Comparison of ENCODE assay signal across 1 cellular context in the genomic region with DNA sequence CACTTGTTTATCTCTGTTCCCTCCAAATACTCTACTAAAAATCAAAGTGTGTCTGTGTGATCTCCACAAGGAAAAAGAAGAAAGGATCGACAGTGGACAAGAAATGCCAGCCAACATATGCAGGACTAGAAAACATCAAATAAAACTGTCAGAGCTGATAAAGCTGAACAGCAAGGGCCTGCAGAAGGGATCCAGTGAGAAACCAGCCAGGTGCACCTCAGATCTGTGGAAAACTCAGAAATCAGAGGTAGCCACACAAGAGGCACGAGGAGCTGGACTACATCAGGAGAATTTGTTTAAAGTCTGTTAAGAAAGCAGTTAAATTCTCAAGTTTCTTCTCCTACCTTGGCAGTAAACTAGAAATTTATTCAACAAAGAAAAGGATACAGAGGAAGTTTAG.
TF ChIP-seq lines count a peak whose summit lies in the region.

No MANE protein-coding gene starts in this region.

TF ChIP-seq in GM23338, 12 proteins besides CTCF, POLR2A, EP300 and RAD21 (continued from another document):
- TF ChIP-seq, protein P1, sequence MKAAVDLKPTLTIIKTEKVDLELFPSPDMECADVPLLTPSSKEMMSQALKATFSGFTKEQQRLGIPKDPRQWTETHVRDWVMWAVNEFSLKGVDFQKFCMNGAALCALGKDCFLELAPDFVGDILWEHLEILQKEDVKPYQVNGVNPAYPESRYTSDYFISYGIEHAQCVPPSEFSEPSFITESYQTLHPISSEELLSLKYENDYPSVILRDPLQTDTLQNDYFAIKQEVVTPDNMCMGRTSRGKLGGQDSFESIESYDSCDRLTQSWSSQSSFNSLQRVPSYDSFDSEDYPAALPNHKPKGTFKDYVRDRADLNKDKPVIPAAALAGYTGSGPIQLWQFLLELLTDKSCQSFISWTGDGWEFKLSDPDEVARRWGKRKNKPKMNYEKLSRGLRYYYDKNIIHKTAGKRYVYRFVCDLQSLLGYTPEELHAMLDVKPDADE (IDR thresholded peaks at IDR 0.05), result no peak
- TF ChIP-seq ZNF114 (CRISPR knock-in tag; IDR thresholded peaks at IDR 0.05), result no peak
- TF ChIP-seq JUNB (IDR thresholded peaks at IDR 0.05; ENCODE audit: unreplicated experiment), result no peak
- no peak for TF ChIP-seq POLR2AphosphoS5 (IDR thresholded peaks at IDR 0.05; ENCODE audit: low read depth)
- TF ChIP-seq, protein P2, sequence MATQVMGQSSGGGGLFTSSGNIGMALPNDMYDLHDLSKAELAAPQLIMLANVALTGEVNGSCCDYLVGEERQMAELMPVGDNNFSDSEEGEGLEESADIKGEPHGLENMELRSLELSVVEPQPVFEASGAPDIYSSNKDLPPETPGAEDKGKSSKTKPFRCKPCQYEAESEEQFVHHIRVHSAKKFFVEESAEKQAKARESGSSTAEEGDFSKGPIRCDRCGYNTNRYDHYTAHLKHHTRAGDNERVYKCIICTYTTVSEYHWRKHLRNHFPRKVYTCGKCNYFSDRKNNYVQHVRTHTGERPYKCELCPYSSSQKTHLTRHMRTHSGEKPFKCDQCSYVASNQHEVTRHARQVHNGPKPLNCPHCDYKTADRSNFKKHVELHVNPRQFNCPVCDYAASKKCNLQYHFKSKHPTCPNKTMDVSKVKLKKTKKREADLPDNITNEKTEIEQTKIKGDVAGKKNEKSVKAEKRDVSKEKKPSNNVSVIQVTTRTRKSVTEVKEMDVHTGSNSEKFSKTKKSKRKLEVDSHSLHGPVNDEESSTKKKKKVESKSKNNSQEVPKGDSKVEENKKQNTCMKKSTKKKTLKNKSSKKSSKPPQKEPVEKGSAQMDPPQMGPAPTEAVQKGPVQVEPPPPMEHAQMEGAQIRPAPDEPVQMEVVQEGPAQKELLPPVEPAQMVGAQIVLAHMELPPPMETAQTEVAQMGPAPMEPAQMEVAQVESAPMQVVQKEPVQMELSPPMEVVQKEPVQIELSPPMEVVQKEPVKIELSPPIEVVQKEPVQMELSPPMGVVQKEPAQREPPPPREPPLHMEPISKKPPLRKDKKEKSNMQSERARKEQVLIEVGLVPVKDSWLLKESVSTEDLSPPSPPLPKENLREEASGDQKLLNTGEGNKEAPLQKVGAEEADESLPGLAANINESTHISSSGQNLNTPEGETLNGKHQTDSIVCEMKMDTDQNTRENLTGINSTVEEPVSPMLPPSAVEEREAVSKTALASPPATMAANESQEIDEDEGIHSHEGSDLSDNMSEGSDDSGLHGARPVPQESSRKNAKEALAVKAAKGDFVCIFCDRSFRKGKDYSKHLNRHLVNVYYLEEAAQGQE (IDR thresholded peaks at IDR 0.05; ENCODE audit: unreplicated experiment), result no peak
- TF ChIP-seq, protein P3, sequence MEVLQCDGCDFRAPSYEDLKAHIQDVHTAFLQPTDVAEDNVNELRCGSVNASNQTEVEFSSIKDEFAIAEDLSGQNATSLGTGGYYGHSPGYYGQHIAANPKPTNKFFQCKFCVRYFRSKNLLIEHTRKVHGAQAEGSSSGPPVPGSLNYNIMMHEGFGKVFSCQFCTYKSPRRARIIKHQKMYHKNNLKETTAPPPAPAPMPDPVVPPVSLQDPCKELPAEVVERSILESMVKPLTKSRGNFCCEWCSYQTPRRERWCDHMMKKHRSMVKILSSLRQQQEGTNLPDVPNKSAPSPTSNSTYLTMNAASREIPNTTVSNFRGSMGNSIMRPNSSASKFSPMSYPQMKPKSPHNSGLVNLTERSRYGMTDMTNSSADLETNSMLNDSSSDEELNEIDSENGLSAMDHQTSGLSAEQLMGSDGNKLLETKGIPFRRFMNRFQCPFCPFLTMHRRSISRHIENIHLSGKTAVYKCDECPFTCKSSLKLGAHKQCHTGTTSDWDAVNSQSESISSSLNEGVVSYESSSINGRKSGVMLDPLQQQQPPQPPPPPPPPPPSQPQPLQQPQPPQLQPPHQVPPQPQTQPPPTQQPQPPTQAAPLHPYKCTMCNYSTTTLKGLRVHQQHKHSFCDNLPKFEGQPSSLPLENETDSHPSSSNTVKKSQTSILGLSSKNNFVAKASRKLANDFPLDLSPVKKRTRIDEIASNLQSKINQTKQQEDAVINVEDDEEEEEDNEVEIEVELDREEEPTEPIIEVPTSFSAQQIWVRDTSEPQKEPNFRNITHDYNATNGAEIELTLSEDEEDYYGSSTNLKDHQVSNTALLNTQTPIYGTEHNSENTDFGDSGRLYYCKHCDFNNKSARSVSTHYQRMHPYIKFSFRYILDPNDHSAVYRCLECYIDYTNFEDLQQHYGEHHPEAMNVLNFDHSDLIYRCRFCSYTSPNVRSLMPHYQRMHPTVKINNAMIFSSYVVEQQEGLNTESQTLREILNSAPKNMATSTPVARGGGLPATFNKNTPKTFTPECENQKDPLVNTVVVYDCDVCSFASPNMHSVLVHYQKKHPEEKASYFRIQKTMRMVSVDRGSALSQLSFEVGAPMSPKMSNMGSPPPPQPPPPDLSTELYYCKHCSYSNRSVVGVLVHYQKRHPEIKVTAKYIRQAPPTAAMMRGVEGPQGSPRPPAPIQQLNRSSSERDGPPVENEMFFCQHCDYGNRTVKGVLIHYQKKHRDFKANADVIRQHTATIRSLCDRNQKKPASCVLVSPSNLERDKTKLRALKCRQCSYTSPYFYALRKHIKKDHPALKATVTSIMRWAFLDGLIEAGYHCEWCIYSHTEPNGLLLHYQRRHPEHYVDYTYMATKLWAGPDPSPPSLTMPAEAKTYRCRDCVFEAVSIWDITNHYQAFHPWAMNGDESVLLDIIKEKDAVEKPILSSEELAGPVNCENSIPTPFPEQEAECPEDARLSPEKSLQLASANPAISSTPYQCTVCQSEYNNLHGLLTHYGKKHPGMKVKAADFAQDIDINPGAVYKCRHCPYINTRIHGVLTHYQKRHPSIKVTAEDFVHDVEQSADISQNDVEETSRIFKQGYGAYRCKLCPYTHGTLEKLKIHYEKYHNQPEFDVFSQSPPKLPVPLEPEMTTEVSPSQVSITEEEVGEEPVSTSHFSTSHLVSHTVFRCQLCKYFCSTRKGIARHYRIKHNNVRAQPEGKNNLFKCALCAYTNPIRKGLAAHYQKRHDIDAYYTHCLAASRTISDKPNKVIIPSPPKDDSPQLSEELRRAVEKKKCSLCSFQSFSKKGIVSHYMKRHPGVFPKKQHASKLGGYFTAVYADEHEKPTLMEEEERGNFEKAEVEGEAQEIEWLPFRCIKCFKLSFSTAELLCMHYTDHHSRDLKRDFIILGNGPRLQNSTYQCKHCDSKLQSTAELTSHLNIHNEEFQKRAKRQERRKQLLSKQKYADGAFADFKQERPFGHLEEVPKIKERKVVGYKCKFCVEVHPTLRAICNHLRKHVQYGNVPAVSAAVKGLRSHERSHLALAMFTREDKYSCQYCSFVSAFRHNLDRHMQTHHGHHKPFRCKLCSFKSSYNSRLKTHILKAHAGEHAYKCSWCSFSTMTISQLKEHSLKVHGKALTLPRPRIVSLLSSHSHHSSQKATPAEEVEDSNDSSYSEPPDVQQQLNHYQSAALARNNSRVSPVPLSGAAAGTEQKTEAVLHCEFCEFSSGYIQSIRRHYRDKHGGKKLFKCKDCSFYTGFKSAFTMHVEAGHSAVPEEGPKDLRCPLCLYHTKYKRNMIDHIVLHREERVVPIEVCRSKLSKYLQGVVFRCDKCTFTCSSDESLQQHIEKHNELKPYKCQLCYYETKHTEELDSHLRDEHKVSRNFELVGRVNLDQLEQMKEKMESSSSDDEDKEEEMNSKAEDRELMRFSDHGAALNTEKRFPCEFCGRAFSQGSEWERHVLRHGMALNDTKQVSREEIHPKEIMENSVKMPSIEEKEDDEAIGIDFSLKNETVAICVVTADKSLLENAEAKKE (CRISPR knock-in tag; IDR thresholded peaks at IDR 0.05), result no peak
- TF ChIP-seq STAT1 (IDR thresholded peaks at IDR 0.05; ENCODE audit: unreplicated experiment), result no peak
- no peak for TF ChIP-seq EZH2phosphoT487 (IDR thresholded peaks at IDR 0.05; ENCODE audit: unreplicated experiment)
- no peak for TF ChIP-seq ZNF331 (CRISPR knock-in tag; IDR thresholded peaks at IDR 0.05; ENCODE audit: low read depth)
- no peak for TF ChIP-seq CREB1 (CRISPR knock-in tag; IDR thresholded peaks at IDR 0.05; ENCODE audit: low read depth)
